Comparison of ENCODE assay signal across 13 cellular contexts in genomic region chr3:61821823-61822251, GRCh38.
DNase-seq lines count a peak whose midpoint lies in the region; ATAC-seq, FAIRE-seq and TF ChIP-seq lines count a peak whose summit lies in the region.
"Had no signal": no experiment of that assay in that cellular context is flagged by ENCODE, and none has a peak within 500 bp of the region (broad histone marks: within the 10 kb centered on the region; RNA-seq: fewer than 3 reads in every experiment).

No MANE protein-coding gene starts in this region.

- no peaks in the 10 kb centered on the region for H3K9me3 ChIP-seq in GM23248 (ENCODE audit: low read depth)
- no peaks in the 10 kb centered on the region for H3K9me3 ChIP-seq in astrocyte (ENCODE audit: insufficient read depth, low read depth, low read length)
- H3K9me3 ChIP-seq in gastroesophageal sphincter, result no peaks in the 10 kb centered on the region
- no peaks in the 10 kb centered on the region for H3K9me3 ChIP-seq in skeletal muscle satellite cell (replicated peaks; ENCODE audit: low read length)

- H2AFZ ChIP-seq in GM23248, result peak overlapping the region; percentile 19; the same call in 1 of the 2 replicates
- H2AFZ ChIP-seq in astrocyte (ENCODE audit: low read depth, low read length), result no peak overlapping the region

- H3K4me1 Mint-ChIP-seq in astrocyte (ENCODE audit: low read depth, unreplicated experiment), result peaks cover 16% of the 10 kb centered on the region
- H3K4me1 Mint-ChIP-seq in activated T-cell treated with anti-CD3 and anti-CD28 coated beads, Interleukin-2, amount 50 U/mL, for 72 hours (ENCODE audit: low read depth), result no peaks in the 10 kb centered on the region
- H3K4me1 Mint-ChIP-seq: activated B cell treated with CpG ODN at 0.5 μM for 24 hours had no signal

- H3K9ac ChIP-seq in GM23248 (peak overlapping the region; percentile 45), astrocyte (ENCODE audit: low read length) (no peak overlapping the region), skeletal muscle satellite cell (ENCODE audit: low read depth, low read length) (no peak overlapping the region)

- 0 to 6% methylated on average over 1 of the region's 1 CpG for whole genome bisulfite sequencing in GM23248 (ENCODE audit: low coverage in 1 of 2, low lambda C conversion rate in 2 of 2, missing lambda C conversion rate in 2 of 2), 2 experiments
- WGBS in gastroesophageal sphincter (ENCODE audit: low coverage in 1 of 2), 2 donors, result 10 to 38% methylated on average over 1 of the region's 1 CpG

- H3K36me3 ChIP-seq in GM23248 (ENCODE audit: low read depth) (no peaks in the 10 kb centered on the region), astrocyte (ENCODE audit: insufficient read depth, low read length) (no peaks in the 10 kb centered on the region), gastroesophageal sphincter (no peaks in the 10 kb centered on the region), skeletal muscle satellite cell (ENCODE audit: insufficient read depth, low read length) (no peaks in the 10 kb centered on the region)

- no peak for TF ChIP-seq CTCF in astrocyte (IDR thresholded peaks at IDR 0.05; ENCODE audit: insufficient read depth, low read depth, low read length)
- TF ChIP-seq CTCF in gastroesophageal sphincter (IDR thresholded peaks at IDR 0.05), result no peak

- no peaks in the 10 kb centered on the region for H3K9me3 Mint-ChIP-seq in astrocyte (ENCODE audit: unreplicated experiment)
- peaks cover 0 to 1% of the 10 kb centered on the region in 2 donors for H3K9me3 Mint-ChIP-seq in activated T-cell treated with anti-CD3 and anti-CD28 coated beads, Interleukin-2, amount 50 U/mL, for 72 hours
- H3K9me3 Mint-ChIP-seq: activated B cell treated with CpG ODN at 0.5 μM for 24 hours; activated T-cell treated with anti-CD3 and anti-CD28 coated beads, Interleukin-2, amount 50 U/mL, for 24 hours had no signal

- no peaks in the 10 kb centered on the region for H3K9me2 ChIP-seq in GM23248 (ENCODE audit: insufficient read depth)

- peak overlapping the region; percentile 78 for H3K27ac ChIP-seq in GM23248
- H3K27ac ChIP-seq in astrocyte (ENCODE audit: low read depth, low read length), result no peak overlapping the region
- peak overlapping the region in 2 of 4 donors; percentile 8 to 21 for H3K27ac ChIP-seq in gastroesophageal sphincter

- H3K27ac Mint-ChIP-seq in astrocyte (ENCODE audit: unreplicated experiment), result no peak overlapping the region
- H3K27ac Mint-ChIP-seq in activated T-cell treated with anti-CD3 and anti-CD28 coated beads, Interleukin-2, amount 50 U/mL, for 72 hours, result no peak overlapping the region
- H3K27ac Mint-ChIP-seq: activated B cell treated with CpG ODN at 0.5 μM for 24 hours; activated T-cell treated with anti-CD3 and anti-CD28 coated beads, Interleukin-2, amount 50 U/mL, for 24 hours had no signal

- H3K36me3 Mint-ChIP-seq in astrocyte (ENCODE audit: low read depth, unreplicated experiment), result no peaks in the 10 kb centered on the region
- H3K36me3 Mint-ChIP-seq in activated T-cell treated with anti-CD3 and anti-CD28 coated beads, Interleukin-2, amount 50 U/mL, for 72 hours (ENCODE audit: insufficient read depth in 2 of 2), result no peaks in the 10 kb centered on the region

- H4K20me1 ChIP-seq in GM23248 (ENCODE audit: insufficient read depth), result no peaks in the 10 kb centered on the region
- peaks cover 10% of the 10 kb centered on the region for H4K20me1 ChIP-seq in astrocyte (ENCODE audit: insufficient read depth, low read length)

- FAIRE-seq in astrocyte (lab: Jason Lieb, UNC) (no peak), GM12891 (lab: Jason Lieb, UNC) (no peak)
- FAIRE-seq: bronchial epithelial cell, urothelium cell line had no signal

- peak; percentile 87 for DNase-seq in GM23248
- peak; percentile 71 for DNase-seq in astrocyte (ENCODE audit: low read depth)
- no peak for DNase-seq in GM12891 (ENCODE audit: insufficient read length, low spot score)
- no peak for DNase-seq in activated naive CD4-positive, alpha-beta T cell treated with anti-CD3 and anti-CD28 coated beads, Interleukin-2, amount 50 U/mL, for 16 hours
- DNase-seq in activated T-cell treated with anti-CD3 and anti-CD28 coated beads, Interleukin-2, amount 50 U/mL, for 72 hours, result no peak
- DNase-seq in GOT3 (lab: John Stamatoyannopoulos, UW), result no peak
- DNase-seq: activated B cell treated with CpG ODN at 0.5 μM for 24 hours; activated T-cell treated with anti-CD3 and anti-CD28 coated beads, Interleukin-2, amount 50 U/mL, for 24 hours; retina had no signal

- no peaks in the 10 kb centered on the region for H3K27me3 Mint-ChIP-seq in astrocyte (ENCODE audit: low read depth, unreplicated experiment)
- H3K27me3 Mint-ChIP-seq in activated T-cell treated with anti-CD3 and anti-CD28 coated beads, Interleukin-2, amount 50 U/mL, for 72 hours (ENCODE audit: low read depth), result no peaks in the 10 kb centered on the region
- H3K27me3 Mint-ChIP-seq: activated B cell treated with CpG ODN at 0.5 μM for 24 hours; activated T-cell treated with anti-CD3 and anti-CD28 coated beads, Interleukin-2, amount 50 U/mL, for 24 hours had no signal

- H3K4me3 Mint-ChIP-seq in astrocyte (ENCODE audit: unreplicated experiment), result no peak overlapping the region
- H3K4me3 Mint-ChIP-seq in activated T-cell treated with anti-CD3 and anti-CD28 coated beads, Interleukin-2, amount 50 U/mL, for 72 hours, result no peak overlapping the region
- H3K4me3 Mint-ChIP-seq: activated B cell treated with CpG ODN at 0.5 μM for 24 hours; activated T-cell treated with anti-CD3 and anti-CD28 coated beads, Interleukin-2, amount 50 U/mL, for 24 hours had no signal

- peak overlapping the region; percentile 40 for H3K4me3 ChIP-seq in GM23248
- H3K4me3 ChIP-seq in astrocyte (ENCODE audit: insufficient read depth, low read depth, low read length), result no peak overlapping the region
- no peak overlapping the region for H3K4me3 ChIP-seq in gastroesophageal sphincter
- H3K4me3 ChIP-seq in skeletal muscle satellite cell (ENCODE audit: low read length), result no peak overlapping the region

- H3K79me2 ChIP-seq in GM23248 (ENCODE audit: insufficient read depth), result peaks cover under 1% of the 10 kb centered on the region; the same call in 1 of the 2 replicates
- H3K79me2 ChIP-seq in astrocyte (ENCODE audit: insufficient read depth, low read length), result peaks cover 3% of the 10 kb centered on the region

- TF ChIP-seq POLR2A in gastroesophageal sphincter (IDR thresholded peaks at IDR 0.05), result no peak
- TF ChIP-seq POLR2A in GM12891 (IDR thresholded peaks at IDR 0.05; ENCODE audit: low read depth, low read length), result no peak

- no peaks in the 10 kb centered on the region for H3K27me3 ChIP-seq in GM23248 (replicated peaks; ENCODE audit: insufficient read depth)
- no peaks in the 10 kb centered on the region for H3K27me3 ChIP-seq in astrocyte (ENCODE audit: insufficient read depth, low read length)
- no peaks in the 10 kb centered on the region for H3K27me3 ChIP-seq in gastroesophageal sphincter
- no peaks in the 10 kb centered on the region for H3K27me3 ChIP-seq in skeletal muscle satellite cell (ENCODE audit: control insufficient read depth, insufficient read depth, low read length)

- in situ Hi-C loops in GM23248 (cut with MboI), result no loop called here

- peak; percentile 71 for ATAC-seq in gastroesophageal sphincter
- ATAC-seq in activated T-cell treated with anti-CD3 and anti-CD28 coated beads, Interleukin-2, amount 50 U/mL, for 72 hours (replicated peaks in 1 of 2), result no peak

- no peak for TF ChIP-seq EP300 in gastroesophageal sphincter (IDR thresholded peaks at IDR 0.05)

- H3K4me2 ChIP-seq in GM23248 (ENCODE audit: unreplicated experiment) (peak overlapping the region; percentile 54), astrocyte (ENCODE audit: low read length) (no peak overlapping the region), skeletal muscle satellite cell (ENCODE audit: low read length) (peak overlapping the region; percentile 2)

- peaks cover 22% of the 10 kb centered on the region for H3F3A ChIP-seq in GM23248 (ENCODE audit: insufficient read depth)

- H3K4me1 ChIP-seq in GM23248 (ENCODE audit: insufficient read depth), result peaks cover 22% of the 10 kb centered on the region
- H3K4me1 ChIP-seq in astrocyte (ENCODE audit: insufficient read depth, low read length), result peaks cover 5% of the 10 kb centered on the region
- peaks cover 0 to 21% (median 0%) of the 10 kb centered on the region in 3 donors for H3K4me1 ChIP-seq in gastroesophageal sphincter
- peaks cover 27% of the 10 kb centered on the region for H3K4me1 ChIP-seq in skeletal muscle satellite cell (ENCODE audit: control insufficient read depth, insufficient read depth, low read length)

TF ChIP-seq in GM12891, 5 proteins besides CTCF, POLR2A, EP300 and RAD21:
- TF ChIP-seq POU2F2 (IDR thresholded peaks at IDR 0.05; ENCODE audit: low read depth, low read length) (no peak), POLR2AphosphoS5 (IDR thresholded peaks at IDR 0.05; ENCODE audit: low read depth, low read length) (no peak), TAF1 (IDR thresholded peaks at IDR 0.05; ENCODE audit: low read depth, low read length) (no peak), SPI1 (IDR thresholded peaks at IDR 0.05; ENCODE audit: low read depth, low read length) (no peak)

Comparison
In these comparisons a context has a peak if more than half of its experiments do, and no peak if none do; other contexts are left out.
1. DNase-seq: peak in GM23248 (single experiment) and astrocyte (single experiment); none in GM12891 (single experiment), activated naive CD4-positive, alpha-beta T cell treated with anti-CD3 and anti-CD28 coated beads, Interleukin-2, amount 50 U/mL, for 16 hours (single experiment), activated T-cell treated with anti-CD3 and anti-CD28 coated beads, Interleukin-2, amount 50 U/mL, for 72 hours (0 of 2) and GOT3 (single experiment).